13 cellular contexts compared by ENCODE assay signal in genomic region chr5:74953961-74954720, GRCh38.
DNase-seq lines count a peak whose midpoint lies in the region; ATAC-seq, FAIRE-seq and TF ChIP-seq lines count a peak whose summit lies in the region.
"Had no signal": no experiment of that assay in that cellular context is flagged by ENCODE, and none has a peak within 500 bp of the region (broad histone marks: within the 10 kb centered on the region; RNA-seq: fewer than 3 reads in every experiment).

No MANE protein-coding gene starts in this region.

- TF ChIP-seq RAD21 in HepG2 (CRISPR knock-in tag; IDR thresholded peaks at IDR 0.05): no peak

- intact Hi-C loops in HepG2 (cut with micrococcal nuclease; ENCODE audit: unreplicated experiment): no loop called here

- H3K27ac Mint-ChIP-seq in effector memory CD8-positive, alpha-beta T cell: peak overlapping the region in 1 of 2 donors; percentile 32
- no peak overlapping the region for H3K27ac Mint-ChIP-seq in activated CD4-positive, alpha-beta memory T cell treated with anti-CD3 and anti-CD28 coated beads, Interleukin-2, amount 10 ng/mL, durations not matched to agents 7 days and 5 days
- H3K27ac Mint-ChIP-seq: CD4-positive, alpha-beta T cell had no signal

- BruUV-seq in HepG2 (replicated peaks; lab: Mats Ljungman, UMichigan): no TSS peak

- TF ChIP-seq EP300 in HepG2 (IDR thresholded peaks at IDR 0.05; ENCODE audit: low read depth in 2 of 2, low read length in 2 of 2): peak; percentile 52 to 91; a peak in 2 of 4 replicates
- peak; percentile 83; the same call in 1 of the 2 replicates for TF ChIP-seq EP300 in HepG2 (CRISPR knock-in tag; IDR thresholded peaks at IDR 0.05; ENCODE audit: borderline replicate concordance)

- H3K9me3 ChIP-seq in HepG2 (ENCODE audit: low read length): no peaks in the 10 kb centered on the region; the same call in 1 of the 2 replicates
- H3K9me3 ChIP-seq: testis had no signal

- no peak overlapping the region for H2AFZ ChIP-seq in HepG2 (ENCODE audit: low read length)

- peak; percentile 91 for FAIRE-seq in HepG2 (lab: Jason Lieb, UNC)

- H3K4me3 Mint-ChIP-seq in effector memory CD8-positive, alpha-beta T cell: no peak overlapping the region
- H3K4me3 Mint-ChIP-seq in activated CD4-positive, alpha-beta memory T cell treated with anti-CD3 and anti-CD28 coated beads, Interleukin-2, amount 10 ng/mL, durations not matched to agents 7 days and 5 days: no peak overlapping the region
- H3K4me3 Mint-ChIP-seq: CD4-positive, alpha-beta T cell had no signal

- WGBS in HepG2 (ENCODE audit: low lambda C conversion rate): 29% methylated on average over 7 of the region's 8 CpGs

- no peaks in the 10 kb centered on the region for H4K20me1 ChIP-seq in HepG2 (ENCODE audit: insufficient read depth, low read length)

- POLR2A ChIA-PET in HepG2 (lab: Yijun Ruan, JAX): interaction anchor here (1.3 kb wide), 1 partner anchor 187 kb away, joined by 4 read pairs; the partner anchor contains the start of genes GFM2 and NSA2
- POLR2A ChIA-PET in activated CD4-positive, alpha-beta memory T cell treated with anti-CD3 and anti-CD28 coated beads, Interleukin-2, amount 10 ng/mL, durations not matched to agents 7 days and 5 days (lab: Charles Lee): no interaction called here

- peak overlapping the region; percentile 53; the same call in 1 of the 2 replicates for H3K4me2 ChIP-seq in HepG2 (ENCODE audit: low read depth, low read length)

- no peaks in the 10 kb centered on the region for H3K27me3 ChIP-seq in HepG2 (ENCODE audit: control insufficient read depth in 1 of 2, insufficient read depth in 2 of 2, low read length in 2 of 2)
- H3K27me3 ChIP-seq: testis had no signal

- in situ Hi-C loops in Caki2 (cut with HindIII; ENCODE audit: low pct_unique_long_range_greater_than_20kb, low sequenced_read_pairs): no loop called here
- in situ Hi-C loops in HepG2 (cut with HindIII; ENCODE audit: extremely low pct_ligation_motif_present, low pct_unique_long_range_greater_than_20kb): no loop called here

- H3K4me3 ChIP-seq in HepG2 (replicated peaks in 1 of 3; ENCODE audit: insufficient read depth in 1 of 3, low read depth in 2 of 3, low read length in 3 of 3): no peak overlapping the region
- H3K4me3 ChIP-seq: testis had no signal

- H3K9me3 Mint-ChIP-seq in effector memory CD8-positive, alpha-beta T cell: no peaks in the 10 kb centered on the region
- H3K9me3 Mint-ChIP-seq in activated CD4-positive, alpha-beta memory T cell treated with anti-CD3 and anti-CD28 coated beads, Interleukin-2, amount 10 ng/mL, durations not matched to agents 7 days and 5 days: no peaks in the 10 kb centered on the region
- H3K9me3 Mint-ChIP-seq: CD4-positive, alpha-beta T cell had no signal

- peaks cover 98% of the 10 kb centered on the region for H3K4me1 ChIP-seq in HepG2 (ENCODE audit: insufficient read depth, low read length)
- H3K4me1 ChIP-seq: testis had no signal

- TF ChIP-seq POLR2A in HepG2 (IDR thresholded peaks at IDR 0.05; ENCODE audit: insufficient read depth in 1 of 2, low read depth in 2 of 2, low read length in 2 of 2): 0 out of 4 replicates have a peak, but pooled peaks of 1 of the 2 experiments have one; percentile 14

- peak; percentile 65 for DNase-seq in Caki2 (ENCODE audit: low read depth)
- DNase-seq in H4 (ENCODE audit: low spot score): peak; percentile 16
- peak; percentile 94 for DNase-seq in HepG2 (ENCODE audit: low spot score)
- DNase-seq in effector memory CD8-positive, alpha-beta T cell: no peak
- no peak for DNase-seq in activated CD4-positive, alpha-beta memory T cell treated with anti-CD3 and anti-CD28 coated beads, Interleukin-2, amount 10 ng/mL, durations not matched to agents 7 days and 5 days
- DNase-seq: activated naive CD4-positive, alpha-beta T cell; CD4-positive, alpha-beta T cell; KBM-7; stimulated activated CD4-positive, alpha-beta T cell treated with anti-CD3 and anti-CD28 coated beads, Interleukin-1b, Interleukin-23, amount 100 ng/mL, for 48 hours; testis had no signal

- ATAC-seq in SK-N-SH treated with all-trans-retinoic acid at 6 μM for 48 hours: peak; percentile 43; the same call in 2 of the 3 replicates
- ATAC-seq in HepG2: peak; percentile 89
- no peak for ATAC-seq in effector memory CD8-positive, alpha-beta T cell (replicated peaks)
- no peak for ATAC-seq in GM21526 (IDR thresholded peaks at IDR 0.05; ENCODE audit: low FRiP score, unreplicated experiment)
- ATAC-seq in esophagus mucosa: no peak

- no peaks in the 10 kb centered on the region for H3K36me3 Mint-ChIP-seq in effector memory CD8-positive, alpha-beta T cell (ENCODE audit: insufficient read depth)
- no peaks in the 10 kb centered on the region for H3K36me3 Mint-ChIP-seq in activated CD4-positive, alpha-beta memory T cell treated with anti-CD3 and anti-CD28 coated beads, Interleukin-2, amount 10 ng/mL, durations not matched to agents 7 days and 5 days (ENCODE audit: low read depth)

- H3K27me3 Mint-ChIP-seq in effector memory CD8-positive, alpha-beta T cell: peaks cover 0 to 6% of the 10 kb centered on the region in 2 donors
- H3K27me3 Mint-ChIP-seq in activated CD4-positive, alpha-beta memory T cell treated with anti-CD3 and anti-CD28 coated beads, Interleukin-2, amount 10 ng/mL, durations not matched to agents 7 days and 5 days: peaks cover 9% of the 10 kb centered on the region
- H3K27me3 Mint-ChIP-seq: CD4-positive, alpha-beta T cell had no signal

- peak overlapping the region; percentile 52 for H3K27ac ChIP-seq in HepG2 (ENCODE audit: extremely low read length, insufficient read depth, low read length)
- H3K27ac ChIP-seq: testis had no signal

- H3K4me1 Mint-ChIP-seq in effector memory CD8-positive, alpha-beta T cell (ENCODE audit: low read depth in 2 of 2): peaks cover 0 to 8% of the 10 kb centered on the region in 2 donors
- H3K4me1 Mint-ChIP-seq in activated CD4-positive, alpha-beta memory T cell treated with anti-CD3 and anti-CD28 coated beads, Interleukin-2, amount 10 ng/mL, durations not matched to agents 7 days and 5 days: no peaks in the 10 kb centered on the region

- CTCF ChIA-PET in HepG2 (lab: Yijun Ruan, JAX; ENCODE audit: low intra/inter-chr PET ratio, low total read pairs): no interaction called here
- CTCF ChIA-PET in activated CD4-positive, alpha-beta memory T cell treated with anti-CD3 and anti-CD28 coated beads, Interleukin-2, amount 10 ng/mL, durations not matched to agents 7 days and 5 days (lab: Charles Lee): no interaction called here

- no peaks in the 10 kb centered on the region for H3K79me2 ChIP-seq in HepG2 (ENCODE audit: insufficient read depth, low read length)

- no peaks in the 10 kb centered on the region for H3K36me3 ChIP-seq in HepG2 (replicated peaks in 1 of 2; ENCODE audit: control insufficient read depth in 1 of 2, insufficient read depth in 2 of 2, low read length in 2 of 2)

- H3K9ac ChIP-seq in HepG2 (ENCODE audit: insufficient read depth, low read depth, low read length): peak overlapping the region; percentile 26

- no peak for TF ChIP-seq CTCF in HepG2 (CRISPR knock-in tag; IDR thresholded peaks at IDR 0.05)

TF ChIP-seq in SK-N-SH treated with all-trans-retinoic acid at 6 μM for 48 hours, 23 proteins besides CTCF, POLR2A, EP300 and RAD21 (continues in another document):
- no peak for TF ChIP-seq ZFP30 (CRISPR knock-in tag; IDR thresholded peaks at IDR 0.05)
- TF ChIP-seq POU6F1 (CRISPR knock-in tag; IDR thresholded peaks at IDR 0.05; ENCODE audit: borderline replicate concordance, low read depth): no peak
- no peak for TF ChIP-seq ZNF8 (CRISPR knock-in tag; IDR thresholded peaks at IDR 0.05)
- no peak for TF ChIP-seq ZNF565 (CRISPR knock-in tag; conservative IDR thresholded peaks at IDR 0.05; ENCODE audit: low read depth)
- no peak for TF ChIP-seq SNAI2 (CRISPR knock-in tag; IDR thresholded peaks at IDR 0.05)
- TF ChIP-seq CSDC2 (CRISPR knock-in tag; IDR thresholded peaks at IDR 0.05): no peak
- TF ChIP-seq ZC3H10 (CRISPR knock-in tag; IDR thresholded peaks at IDR 0.05): no peak

TF ChIP-seq in HepG2, 621 proteins besides CTCF, POLR2A, EP300 and RAD21 (continues in another document):
- TF ChIP-seq ZNF598 (CRISPR knock-in tag; IDR thresholded peaks at IDR 0.05; ENCODE audit: borderline replicate concordance) (no peak), RXRA (CRISPR knock-in tag; IDR thresholded peaks at IDR 0.05) (peak; percentile 93), REPIN1 (CRISPR knock-in tag; IDR thresholded peaks at IDR 0.05; ENCODE audit: borderline replicate concordance, low read depth) (no peak), IRF9 (CRISPR knock-in tag; IDR thresholded peaks at IDR 0.05; ENCODE audit: borderline replicate concordance) (peak; percentile 67; the same call in 1 of the 2 replicates), ZMYM4 (CRISPR knock-in tag; IDR thresholded peaks at IDR 0.05) (peak; percentile 70; the same call in 1 of the 2 replicates), ZNF616 (CRISPR knock-in tag; IDR thresholded peaks at IDR 0.05; ENCODE audit: low read depth) (no peak), HDAC2 (CRISPR knock-in tag; IDR thresholded peaks at IDR 0.05) (peak; percentile 89), ZBTB37 (CRISPR knock-in tag; IDR thresholded peaks at IDR 0.05) (no peak), THAP11 (CRISPR knock-in tag; IDR thresholded peaks at IDR 0.05) (peak; percentile 33; the same call in 1 of the 2 replicates), MED13 (CRISPR knock-in tag; IDR thresholded peaks at IDR 0.05) (peak; percentile 31; the same call in 1 of the 2 replicates), PCBP1 (IDR thresholded peaks at IDR 0.05; ENCODE audit: borderline replicate concordance, low read depth, low read length) (no peak)

Comparison
In these comparisons a context has a peak if more than half of its experiments do, and no peak if none do; other contexts are left out.
1. DNase-seq: peak in Caki2 (single experiment), H4 (single experiment) and HepG2 (single experiment); none in effector memory CD8-positive, alpha-beta T cell (0 of 3) and activated CD4-positive, alpha-beta memory T cell treated with anti-CD3 and anti-CD28 coated beads, Interleukin-2, amount 10 ng/mL, durations not matched to agents 7 days and 5 days (single experiment).
2. ATAC-seq: peak in SK-N-SH treated with all-trans-retinoic acid at 6 μM for 48 hours (single experiment) and HepG2 (single experiment); none in effector memory CD8-positive, alpha-beta T cell (single experiment), GM21526 (single experiment) and esophagus mucosa (single experiment).